Comparison of ENCODE assay signal across 8 cellular contexts in the genomic region with DNA sequence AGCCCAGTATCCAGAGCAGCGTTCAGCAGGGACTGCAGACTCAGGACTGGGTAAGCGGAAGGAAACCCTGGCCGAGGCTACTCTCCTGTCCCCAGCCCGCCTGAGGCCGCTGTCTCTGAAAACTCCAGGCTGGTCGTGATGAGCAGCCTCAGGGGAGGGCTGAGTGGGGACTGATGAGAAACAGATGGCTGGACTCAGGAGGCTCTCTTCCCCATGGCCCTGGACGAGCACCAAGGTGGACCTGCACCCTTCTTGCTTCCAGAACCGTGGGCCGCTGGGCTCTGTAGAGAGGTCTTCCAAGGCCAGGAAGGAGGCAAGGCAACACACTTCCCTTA. TPM values are rescaled to one million over a fixed set of nuclear protein-coding genes. Genes with fewer than 3 reads are reported as not detected.
DNase-seq lines count a peak whose midpoint lies in the region; ATAC-seq and TF ChIP-seq lines count a peak whose summit lies in the region.

No MANE protein-coding gene starts in this region.

- no peaks in the 10 kb centered on the region for H4K20me1 ChIP-seq in SU-DHL-6 (ENCODE audit: low read depth, low read length)

- H3K9me3 ChIP-seq in SU-DHL-6 (ENCODE audit: insufficient read depth, low read length) (no peaks in the 10 kb centered on the region), sigmoid colon (peaks cover 0 to 3% (median 0%) of the 10 kb centered on the region in 4 donors)

- H3K9ac ChIP-seq in SU-DHL-6 (ENCODE audit: low read length) = peak overlapping the region; percentile 82

- no peak for TF ChIP-seq POLR2A in sigmoid colon (IDR thresholded peaks at IDR 0.05)

- H3K27me3 ChIP-seq in SU-DHL-6 (ENCODE audit: low read length) = no peaks in the 10 kb centered on the region
- no peaks in the 10 kb centered on the region for H3K27me3 ChIP-seq in sigmoid colon

- WGBS in sigmoid colon, 2 donors = 87 to 95% methylated on average over 9 of the region's 9 CpGs

- peaks cover 6% of the 10 kb centered on the region for H3K4me1 Mint-ChIP-seq in glutamatergic neuron (ENCODE audit: low read depth, unreplicated experiment)

- H3K36me3 ChIP-seq in SU-DHL-6 (ENCODE audit: low read length) (peaks cover 5% of the 10 kb centered on the region; the same call in 1 of the 2 replicates), sigmoid colon (peaks cover 0 to 23% (median 5%) of the 10 kb centered on the region in 4 donors)

- no peak for ATAC-seq in HG03175 (IDR thresholded peaks at IDR 0.05; ENCODE audit: unreplicated experiment)
- ATAC-seq in GM19324 (IDR thresholded peaks at IDR 0.05; ENCODE audit: low FRiP score, unreplicated experiment) = no peak

- no peaks in the 10 kb centered on the region for H3K9me2 ChIP-seq in SU-DHL-6 (replicated peaks; ENCODE audit: insufficient read depth, low read length)

- H3K4me3 ChIP-seq in SU-DHL-6 (ENCODE audit: insufficient read depth, low read length, poor library complexity, severe bottlenecking) (peak overlapping the region; percentile 68), sigmoid colon (peak overlapping the region; percentile 76 to 93 (median 89))

- H3K4me1 ChIP-seq in sigmoid colon = peaks cover 0 to 23% (median 18%) of the 10 kb centered on the region in 4 donors

- no peak overlapping the region for H3K27ac ChIP-seq in SU-DHL-6 (ENCODE audit: low read depth, low read length)
- H3K27ac ChIP-seq in sigmoid colon = no peak overlapping the region

- in situ Hi-C loops in G401 (cut with HindIII; ENCODE audit: low sequenced_read_pairs) = no loop called here

- no peak for TF ChIP-seq EP300 in sigmoid colon (IDR thresholded peaks at IDR 0.05)

- peak overlapping the region; percentile 84 for H3K4me2 ChIP-seq in SU-DHL-6 (ENCODE audit: low read depth, low read length, poor library complexity, severe bottlenecking)

- peaks cover 16% of the 10 kb centered on the region for H3K27me3 Mint-ChIP-seq in glutamatergic neuron (ENCODE audit: unreplicated experiment)

- TF ChIP-seq CTCF in SU-DHL-6 (IDR thresholded peaks at IDR 0.05; ENCODE audit: insufficient read depth, low read length, poor library complexity, severe bottlenecking) (no peak), glutamatergic neuron (IDR thresholded peaks at IDR 0.05; ENCODE audit: partially characterized antibody, unreplicated experiment) (no peak), sigmoid colon (IDR thresholded peaks at IDR 0.05) (no peak)

- H3K9me3 Mint-ChIP-seq in glutamatergic neuron (ENCODE audit: unreplicated experiment) = peaks cover 23% of the 10 kb centered on the region

- H3K36me3 Mint-ChIP-seq in glutamatergic neuron (ENCODE audit: unreplicated experiment) = peaks cover 22% of the 10 kb centered on the region

- H3K4me3 Mint-ChIP-seq in glutamatergic neuron (ENCODE audit: unreplicated experiment) = peak overlapping the region; percentile 49

- peaks cover 14% of the 10 kb centered on the region; the same call in 1 of the 2 replicates for H3K79me2 ChIP-seq in SU-DHL-6 (ENCODE audit: insufficient read depth, low read length)

- no peak overlapping the region for H2AFZ ChIP-seq in SU-DHL-6 (ENCODE audit: low read depth, low read length, severe bottlenecking)

- H3F3A ChIP-seq in SU-DHL-6 (ENCODE audit: insufficient read depth) = no peaks in the 10 kb centered on the region

- H3K27ac Mint-ChIP-seq in glutamatergic neuron (ENCODE audit: unreplicated experiment) = no peak overlapping the region

- intact Hi-C loops in sigmoid colon (cut with DNase I) = no loop called here

- DNase-seq in G401 (ENCODE audit: low spot score) = peak; percentile 3
- DNase-seq in glutamatergic neuron = no peak
- no peak for DNase-seq in sigmoid colon
- DNase-seq in NOMO-1 treated with DMSO at 0.1 percent for 48 hours (lab: John Stamatoyannopoulos, UW; ENCODE audit: unreplicated experiment) = no peak
- DNase-seq in hippocampal formation (lab: John Stamatoyannopoulos, UW) = no peak

RNA-seq across cellular contexts. Expression of gene TEX22, which starts 1.1 kb away (rescaled TPM):
- 0.41 and 2.0 TPM in 2 replicates for total RNA-seq in G401 (2014; rRNA removed; shearing (Covaris generic))
- 2.7 TPM for total RNA-seq in glutamatergic neuron (ENCODE audit: unreplicated experiment)
- not detected for total RNA-seq in sigmoid colon
- under 1 TPM in 1 of 3 donors, not detected in 2; 0.50 TPM for polyA plus RNA-seq in sigmoid colon

RNA-seq across cellular contexts. Expression of gene MTA1, which starts 20.2 kb away (rescaled TPM):
- total RNA-seq in G401 (2014; rRNA removed; shearing (Covaris generic)) = 44.9 and 55.1 TPM in 2 replicates
- total RNA-seq in glutamatergic neuron (ENCODE audit: unreplicated experiment) = 261 TPM
- 10 to 100 TPM; 25.7 to 92.8 (median 46.1) TPM for total RNA-seq in sigmoid colon
- 10 to 100 TPM; 14.3 to 70.7 (median 18.6) TPM for polyA plus RNA-seq in sigmoid colon
